Comparison of ENCODE assay signal across 1 cellular context in the genomic region with DNA sequence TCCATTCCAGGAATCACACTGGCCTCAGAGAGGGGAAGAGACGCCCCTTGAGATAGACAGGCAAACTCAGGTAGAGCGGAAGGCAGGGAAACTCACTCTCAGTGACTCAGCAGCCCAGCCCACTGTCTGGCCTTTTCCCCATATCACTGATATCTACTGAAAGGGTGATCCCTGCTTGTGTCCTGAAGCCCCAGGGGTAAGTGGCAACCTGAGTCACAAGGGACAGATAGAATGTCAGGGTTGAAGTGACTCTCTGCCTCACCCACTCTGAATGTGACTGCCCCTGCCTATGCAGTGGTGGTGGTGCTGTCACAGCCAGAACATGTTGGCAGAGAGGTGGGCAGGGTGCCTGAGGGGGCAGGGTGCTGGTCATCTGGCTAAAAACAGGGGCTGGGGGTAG.
TF ChIP-seq lines count a peak whose summit lies in the region.

No MANE protein-coding gene starts in this region.

TF ChIP-seq in HEK293T, 16 proteins besides CTCF, POLR2A, EP300 and RAD21 (continued from another document):
- TF ChIP-seq ARNT (IDR thresholded peaks at IDR 0.05) (no peak), HDGF (IDR thresholded peaks at IDR 0.05; ENCODE audit: borderline replicate concordance) (no peak), FOXM1 (IDR thresholded peaks at IDR 0.05; ENCODE audit: borderline replicate concordance) (no peak), TARDBP (IDR thresholded peaks at IDR 0.05) (no peak), ZNF384 (IDR thresholded peaks at IDR 0.05) (no peak), SUZ12 (IDR thresholded peaks at IDR 0.05) (no peak), NFRKB (IDR thresholded peaks at IDR 0.05) (no peak)
